ENCODE assay signal across 17 cellular contexts in genomic region chr6:149924206-149924932, GRCh38. TPM values are rescaled to one million over a fixed set of nuclear protein-coding genes. Genes with fewer than 3 reads are reported as not detected.
DNase-seq lines count a peak whose midpoint lies in the region; ATAC-seq and TF ChIP-seq lines count a peak whose summit lies in the region.
"Had no signal": no experiment of that assay in that cellular context is flagged by ENCODE, and none has a peak within 500 bp of the region (broad histone marks: within the 10 kb centered on the region; RNA-seq: fewer than 3 reads in every experiment).

No MANE protein-coding gene starts in this region.

- POLR2A ChIA-PET in activated CD8-positive, alpha-beta T cell treated with anti-CD3 and anti-CD28 coated beads for 36 hours (lab: Charles Lee) = no interaction called here
- POLR2A ChIA-PET in activated CD8-positive, alpha-beta T cell treated with anti-CD3 and anti-CD28 coated beads, Interleukin-2, amount 10 ng/mL, durations not matched to agents 7 days and 5 days (lab: Charles Lee) = interaction anchor here (1.0 kb wide), 1 partner anchor 47 kb away, joined by 3 read pairs; no protein-coding TSS in a partner anchor
- POLR2A ChIA-PET in CD4-positive, alpha-beta memory T cell (lab: Charles Lee; ENCODE audit: partially characterized antibody) = no interaction called here

- H3K27ac Mint-ChIP-seq in activated CD8-positive, alpha-beta T cell treated with anti-CD3 and anti-CD28 coated beads for 36 hours = no peak overlapping the region
- H3K27ac Mint-ChIP-seq in activated CD8-positive, alpha-beta T cell treated with anti-CD3 and anti-CD28 coated beads, Interleukin-2, amount 10 ng/mL, durations not matched to agents 7 days and 5 days = no peak overlapping the region
- H3K27ac Mint-ChIP-seq in CD4-positive, alpha-beta memory T cell = no peak overlapping the region
- no peak overlapping the region for H3K27ac Mint-ChIP-seq in brain
- H3K27ac Mint-ChIP-seq: stimulated activated naive B cell treated with anti-CD40 and anti-IgM and Interleukin-4, amounts not matched to agents 10 μg/mL and 1 μg/mL and 100 μg/mL, for 72 hours had no signal

- no peak for TF ChIP-seq POLR2A in gastrocnemius medialis (IDR thresholded peaks at IDR 0.05)

- H3K4me3 Mint-ChIP-seq in activated CD8-positive, alpha-beta T cell treated with anti-CD3 and anti-CD28 coated beads for 36 hours = peak overlapping the region; percentile 11
- H3K4me3 Mint-ChIP-seq in activated CD8-positive, alpha-beta T cell treated with anti-CD3 and anti-CD28 coated beads, Interleukin-2, amount 10 ng/mL, durations not matched to agents 7 days and 5 days = no peak overlapping the region
- H3K4me3 Mint-ChIP-seq in CD4-positive, alpha-beta memory T cell = peak overlapping the region in 7 of 8 donors; percentile 16 to 91 (median 66)
- peak overlapping the region in 4 of 5 experiments; percentile 63 to 85 (median 69) for H3K4me3 Mint-ChIP-seq in brain

- CTCF ChIA-PET in activated CD8-positive, alpha-beta T cell treated with anti-CD3 and anti-CD28 coated beads for 36 hours (lab: Charles Lee) = interaction anchor here (0.9 to 2.3 kb wide), 9 partner anchors 11 to 149 kb away, joined by 3 to 9 read pairs (median 3); no protein-coding TSS in a partner anchor
- CTCF ChIA-PET in activated CD8-positive, alpha-beta T cell treated with anti-CD3 and anti-CD28 coated beads, Interleukin-2, amount 10 ng/mL, durations not matched to agents 7 days and 5 days (lab: Charles Lee) = interaction anchor here (0.6 to 2.8 kb wide), 8 partner anchors 10 to 92 kb away, joined by 3 to 12 read pairs (median 4); no protein-coding TSS in a partner anchor
- CTCF ChIA-PET in CD4-positive, alpha-beta memory T cell (lab: Charles Lee; ENCODE audit: partially characterized antibody) = interaction anchor here (0.6 to 2.4 kb wide), 10 partner anchors 10 to 378 kb away, joined by 3 to 18 read pairs (median 3); partner anchors contain the start of gene PPIL4

- in situ Hi-C loops in gastrocnemius medialis (cut with MboI; ENCODE audit: low sequenced_read_pairs in 4 of 4) = loop anchor here (5.0 to 10.0 kb wide), 4 partner anchors 77 to 92 kb away; no protein-coding TSS in a partner anchor

- no peak overlapping the region for H2AFZ ChIP-seq in osteoblast (ENCODE audit: low read length)

- H3K4me3 ChIP-seq in CD4-positive, alpha-beta memory T cell (ENCODE audit: low read length in 2 of 2) = no peak overlapping the region
- H3K4me3 ChIP-seq in osteoblast (ENCODE audit: insufficient read depth, low read length) (no peak overlapping the region), gastrocnemius medialis (no peak overlapping the region)
- H3K4me3 ChIP-seq: mucosa of descending colon had no signal

- no peaks in the 10 kb centered on the region for H3K9me3 Mint-ChIP-seq in activated CD8-positive, alpha-beta T cell treated with anti-CD3 and anti-CD28 coated beads for 36 hours
- H3K9me3 Mint-ChIP-seq in activated CD8-positive, alpha-beta T cell treated with anti-CD3 and anti-CD28 coated beads, Interleukin-2, amount 10 ng/mL, durations not matched to agents 7 days and 5 days (ENCODE audit: insufficient read depth) = no peaks in the 10 kb centered on the region
- peaks cover 0 to 4% (median 0%) of the 10 kb centered on the region in 8 donors for H3K9me3 Mint-ChIP-seq in CD4-positive, alpha-beta memory T cell
- H3K9me3 Mint-ChIP-seq in brain = peaks cover 10 to 24% (median 19%) of the 10 kb centered on the region in 5 experiments

- no peaks in the 10 kb centered on the region for H3K36me3 Mint-ChIP-seq in activated CD8-positive, alpha-beta T cell treated with anti-CD3 and anti-CD28 coated beads for 36 hours (ENCODE audit: low read depth)
- H3K36me3 Mint-ChIP-seq in activated CD8-positive, alpha-beta T cell treated with anti-CD3 and anti-CD28 coated beads, Interleukin-2, amount 10 ng/mL, durations not matched to agents 7 days and 5 days (ENCODE audit: low read depth) = no peaks in the 10 kb centered on the region
- H3K36me3 Mint-ChIP-seq in CD4-positive, alpha-beta memory T cell = no peaks in the 10 kb centered on the region
- H3K36me3 Mint-ChIP-seq in brain = no peaks in the 10 kb centered on the region

- no peak overlapping the region for H3K4me2 ChIP-seq in osteoblast (ENCODE audit: insufficient read depth, low read length)

- H3K79me2 ChIP-seq in osteoblast (ENCODE audit: insufficient read depth, low read length) = no peaks in the 10 kb centered on the region

- no peaks in the 10 kb centered on the region for H4K20me1 ChIP-seq in osteoblast (ENCODE audit: insufficient read depth, low read length)

- H3K4me1 ChIP-seq in CD4-positive, alpha-beta memory T cell (ENCODE audit: insufficient read depth, low read length) = peaks cover 29% of the 10 kb centered on the region
- H3K4me1 ChIP-seq in osteoblast (ENCODE audit: insufficient read depth, low read length) (peaks cover 7% of the 10 kb centered on the region), gastrocnemius medialis (peaks cover 15 to 18% of the 10 kb centered on the region in 2 donors)
- H3K4me1 ChIP-seq: psoas muscle had no signal

- H3K27me3 Mint-ChIP-seq in activated CD8-positive, alpha-beta T cell treated with anti-CD3 and anti-CD28 coated beads for 36 hours = peaks cover 79% of the 10 kb centered on the region
- peaks cover 79% of the 10 kb centered on the region for H3K27me3 Mint-ChIP-seq in activated CD8-positive, alpha-beta T cell treated with anti-CD3 and anti-CD28 coated beads, Interleukin-2, amount 10 ng/mL, durations not matched to agents 7 days and 5 days (ENCODE audit: low read depth)
- H3K27me3 Mint-ChIP-seq in CD4-positive, alpha-beta memory T cell = peaks cover 70 to 80% of the 10 kb centered on the region in 2 donors
- H3K27me3 Mint-ChIP-seq in brain = peaks cover 94% of the 10 kb centered on the region

- no peak for DNase-seq in activated CD8-positive, alpha-beta T cell treated with anti-CD3 and anti-CD28 coated beads for 36 hours
- DNase-seq in activated CD8-positive, alpha-beta T cell treated with anti-CD3 and anti-CD28 coated beads, Interleukin-2, amount 10 ng/mL, durations not matched to agents 7 days and 5 days = no peak
- no peak for DNase-seq in CD4-positive, alpha-beta memory T cell
- DNase-seq in osteoblast (ENCODE audit: insufficient read length, low spot score, missing footprints) = peak; percentile 34
- no peak for DNase-seq in NCI-H2196 (lab: John Stamatoyannopoulos, UW; ENCODE audit: unreplicated experiment)
- DNase-seq in gastrocnemius medialis = no peak
- DNase-seq in HCEC 1CT = no peak
- DNase-seq: effector memory CD4-positive, alpha-beta T cell; left colon; mucosa of descending colon; NCI-H1930; stimulated activated naive B cell treated with anti-CD40 and anti-IgM and Interleukin-4, amounts not matched to agents 10 μg/mL and 1 μg/mL and 100 μg/mL, for 72 hours had no signal

- intact Hi-C loops in activated CD8-positive, alpha-beta T cell treated with anti-CD3 and anti-CD28 coated beads for 36 hours (cut with micrococcal nuclease) = no loop called here
- intact Hi-C loops in CD4-positive, alpha-beta memory T cell (cut with micrococcal nuclease) = no loop called here
- intact Hi-C loops in gastrocnemius medialis (cut with DNase I; ENCODE audit: low total_unique reads) = loop anchor here (10.0 kb wide), 1 partner anchor 200 kb away; no protein-coding TSS in a partner anchor

- H3K36me3 ChIP-seq in CD4-positive, alpha-beta memory T cell (ENCODE audit: insufficient read depth, low read length) = no peaks in the 10 kb centered on the region
- H3K36me3 ChIP-seq in osteoblast (ENCODE audit: insufficient read depth, low read length) (no peaks in the 10 kb centered on the region), gastrocnemius medialis (no peaks in the 10 kb centered on the region)
- H3K36me3 ChIP-seq: adrenal gland, upper lobe of left lung had no signal

- no peak overlapping the region for H3K27ac ChIP-seq in CD4-positive, alpha-beta memory T cell (ENCODE audit: low read depth, low read length)
- no peak overlapping the region for H3K27ac ChIP-seq in osteoblast (ENCODE audit: low read depth, low read length)
- no peak overlapping the region for H3K27ac ChIP-seq in gastrocnemius medialis
- H3K27ac ChIP-seq: psoas muscle, SK-N-MC had no signal

- peaks cover 42% of the 10 kb centered on the region for H3K27me3 ChIP-seq in CD4-positive, alpha-beta memory T cell (ENCODE audit: insufficient read depth, low read length)
- H3K27me3 ChIP-seq in osteoblast (ENCODE audit: insufficient read depth, low read length) = peaks cover 5% of the 10 kb centered on the region
- peaks cover 0 to 6% (median 6%) of the 10 kb centered on the region in 3 donors for H3K27me3 ChIP-seq in gastrocnemius medialis

- no peak for ATAC-seq in activated CD8-positive, alpha-beta T cell treated with anti-CD3 and anti-CD28 coated beads for 36 hours
- ATAC-seq in activated CD8-positive, alpha-beta T cell treated with anti-CD3 and anti-CD28 coated beads, Interleukin-2, amount 10 ng/mL, durations not matched to agents 7 days and 5 days = no peak
- ATAC-seq in gastrocnemius medialis = no peak
- ATAC-seq: stimulated activated naive B cell treated with anti-CD40 and anti-IgM and Interleukin-4, amounts not matched to agents 10 μg/mL and 1 μg/mL and 100 μg/mL, for 72 hours had no signal

- H3K9me3 ChIP-seq in CD4-positive, alpha-beta memory T cell (ENCODE audit: control insufficient read depth in 1 of 2, low read length in 2 of 2) = no peaks in the 10 kb centered on the region
- H3K9me3 ChIP-seq in osteoblast (ENCODE audit: low read depth, low read length) = no peaks in the 10 kb centered on the region
- H3K9me3 ChIP-seq in gastrocnemius medialis = no peaks in the 10 kb centered on the region
- H3K9me3 ChIP-seq: adrenal gland, mucosa of descending colon, psoas muscle, upper lobe of left lung had no signal

- TF ChIP-seq CTCF in activated CD8-positive, alpha-beta T cell treated with anti-CD3 and anti-CD28 coated beads for 36 hours (IDR thresholded peaks at IDR 0.05) = no peak
- TF ChIP-seq CTCF in brain (conservative IDR thresholded peaks at IDR 0.05) (no peak), osteoblast (IDR thresholded peaks at IDR 0.05; ENCODE audit: extremely low read depth, low read depth, low read length) (no peak), gastrocnemius medialis (IDR thresholded peaks at IDR 0.05 in 4 of 5, conservative IDR thresholded peaks at IDR 0.05 in 1 of 5) (no peak)

- peaks cover 19% of the 10 kb centered on the region for H3K4me1 Mint-ChIP-seq in activated CD8-positive, alpha-beta T cell treated with anti-CD3 and anti-CD28 coated beads for 36 hours (ENCODE audit: low read depth)
- peaks cover 30% of the 10 kb centered on the region for H3K4me1 Mint-ChIP-seq in activated CD8-positive, alpha-beta T cell treated with anti-CD3 and anti-CD28 coated beads, Interleukin-2, amount 10 ng/mL, durations not matched to agents 7 days and 5 days (ENCODE audit: low read depth)
- H3K4me1 Mint-ChIP-seq in CD4-positive, alpha-beta memory T cell = peaks cover 11 to 38% (median 21%) of the 10 kb centered on the region in 4 donors
- H3K4me1 Mint-ChIP-seq in brain = peaks cover 27% of the 10 kb centered on the region

RNA-seq across cellular contexts. Expression of gene RAET1G, which starts 1.4 kb away (rescaled TPM):
- total RNA-seq in activated CD8-positive, alpha-beta T cell treated with anti-CD3 and anti-CD28 coated beads for 36 hours = not detected
- total RNA-seq in activated CD8-positive, alpha-beta T cell treated with anti-CD3 and anti-CD28 coated beads, Interleukin-2, amount 10 ng/mL, durations not matched to agents 7 days and 5 days = not detected
- not detected for total RNA-seq in CD4-positive, alpha-beta memory T cell
- polyA plus RNA-seq in CD4-positive, alpha-beta memory T cell = not detected
- not detected for polyA plus RNA-seq in brain (ENCODE audit: insufficient read depth, low read depth, low replicate concordance)
- total RNA-seq in osteoblast (1.5 and 1.8 TPM in 2 replicates), gastrocnemius medialis (under 1 TPM in 1 of 4 donors, not detected in 3; 0.89 TPM)
- total RNA-seq: left colon had no signal

RNA-seq across cellular contexts. Expression of gene ULBP2, which starts 17.4 kb away (rescaled TPM):
- total RNA-seq in activated CD8-positive, alpha-beta T cell treated with anti-CD3 and anti-CD28 coated beads for 36 hours = under 1 TPM; 0.38 to 0.67 TPM
- under 1 TPM; 0.40 to 0.60 TPM for total RNA-seq in activated CD8-positive, alpha-beta T cell treated with anti-CD3 and anti-CD28 coated beads, Interleukin-2, amount 10 ng/mL, durations not matched to agents 7 days and 5 days
- total RNA-seq in CD4-positive, alpha-beta memory T cell = not detected
- polyA plus RNA-seq in CD4-positive, alpha-beta memory T cell = 1 to 10 TPM in 1 of 2 donors, under 1 TPM in 1; 0.28 to 1.1 TPM
- polyA plus RNA-seq in brain (ENCODE audit: insufficient read depth, low read depth, low replicate concordance) = 0.73 TPM
- total RNA-seq in osteoblast = 2.5 and 3.2 TPM in 2 replicates
- total RNA-seq in gastrocnemius medialis = under 1 TPM in 2 of 4 donors, not detected in 2; 0.44 to 0.49 TPM

RNA-seq across cellular contexts. Expression of gene RAET1E, which starts 26.5 kb away (rescaled TPM):
- total RNA-seq in activated CD8-positive, alpha-beta T cell treated with anti-CD3 and anti-CD28 coated beads for 36 hours = not detected
- not detected for total RNA-seq in activated CD8-positive, alpha-beta T cell treated with anti-CD3 and anti-CD28 coated beads, Interleukin-2, amount 10 ng/mL, durations not matched to agents 7 days and 5 days
- not detected for total RNA-seq in CD4-positive, alpha-beta memory T cell
- not detected for polyA plus RNA-seq in CD4-positive, alpha-beta memory T cell
- polyA plus RNA-seq in brain (ENCODE audit: insufficient read depth, low read depth, low replicate concordance) = 0.17 TPM
- total RNA-seq in osteoblast (0.36 and 0.88 TPM in 2 replicates), gastrocnemius medialis (1 to 10 TPM in 1 of 4 donors, not detected in 3; 3.9 TPM)

RNA-seq across cellular contexts. Expression of gene ULBP1, which starts 39.4 kb away (rescaled TPM):
- total RNA-seq in activated CD8-positive, alpha-beta T cell treated with anti-CD3 and anti-CD28 coated beads for 36 hours = 1 to 10 TPM; 2.5 to 2.7 TPM
- total RNA-seq in activated CD8-positive, alpha-beta T cell treated with anti-CD3 and anti-CD28 coated beads, Interleukin-2, amount 10 ng/mL, durations not matched to agents 7 days and 5 days = under 1 TPM; 0.65 to 0.71 TPM
- total RNA-seq in CD4-positive, alpha-beta memory T cell = not detected
- not detected for polyA plus RNA-seq in CD4-positive, alpha-beta memory T cell
- polyA plus RNA-seq in brain (ENCODE audit: insufficient read depth, low read depth, low replicate concordance) = 2.3 TPM
- total RNA-seq in osteoblast (0.72 and 0.88 TPM in 2 replicates), gastrocnemius medialis (under 1 TPM in 1 of 4 donors, not detected in 3; 0.16 TPM)
- total RNA-seq: mucosa of descending colon had no signal
